ENCODE assay signal across 8 cellular contexts in the genomic region with DNA sequence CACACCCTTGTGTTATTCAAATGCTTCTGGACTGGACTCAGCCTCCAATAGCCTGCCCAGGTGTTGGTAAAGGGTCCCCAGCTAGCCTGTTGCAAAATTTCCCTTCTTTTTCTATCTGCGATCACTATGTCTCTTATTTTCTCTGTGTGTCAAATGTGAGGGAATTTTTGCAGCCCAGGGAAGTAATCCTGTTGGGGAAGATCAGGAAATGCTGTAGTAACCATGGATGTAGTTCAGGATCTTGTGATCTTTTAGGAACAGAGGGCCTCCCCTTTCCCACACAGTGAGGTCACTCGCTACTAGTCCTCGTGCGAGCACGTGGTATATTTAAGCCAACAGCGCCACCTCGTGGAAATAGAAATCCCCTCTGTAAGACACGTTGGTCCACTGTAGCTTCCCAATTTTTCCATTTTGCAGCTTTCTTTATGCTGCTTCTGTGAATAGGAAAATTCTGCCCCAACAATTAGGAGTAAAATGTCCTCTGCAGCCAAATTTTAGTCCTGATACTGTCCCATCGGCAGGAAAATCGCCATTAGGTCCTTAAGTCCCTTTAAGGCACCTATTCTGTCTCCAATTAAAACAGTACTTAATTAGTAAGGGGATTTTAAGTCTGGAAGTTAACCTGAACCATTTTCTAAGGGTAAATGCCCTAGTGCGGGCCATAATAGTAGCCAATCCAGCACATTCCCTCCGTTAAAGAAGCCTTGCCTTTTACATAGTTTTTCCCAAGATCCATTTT. TPM values are rescaled to one million over a fixed set of nuclear protein-coding genes. Genes with fewer than 3 reads are reported as not detected.
A peak's percentile ranks its signal among the peaks of the same experiment; 100 is the strongest.
DNase-seq lines count a peak whose midpoint lies in the region; ATAC-seq, FAIRE-seq and TF ChIP-seq lines count a peak whose summit lies in the region.

No MANE protein-coding gene starts in this region.

- H3K4me1 ChIP-seq in kidney (ENCODE audit: control insufficient read depth in 1 of 2, insufficient read depth in 1 of 2, low read depth in 1 of 2, low read length in 2 of 2) = no peaks in the 10 kb centered on the region

- H3K27ac ChIP-seq in kidney (ENCODE audit: low read depth in 2 of 2, low read length in 2 of 2) = no peak overlapping the region

- TF ChIP-seq CTCF in astrocyte of the spinal cord (IDR thresholded peaks at IDR 0.05; ENCODE audit: low read depth, low read length) (peak; percentile 41), kidney (IDR thresholded peaks at IDR 0.05; ENCODE audit: borderline replicate concordance, extremely low read depth, insufficient read depth) (peak; percentile 25)

- DNase-seq in DMS53 treated with DMSO at 0.1 percent for 48 hours (lab: John Stamatoyannopoulos, UW; ENCODE audit: unreplicated experiment) (peak; percentile 28), KBM-7 (peak; percentile 80), SW480 (ENCODE audit: low spot score) (peak; percentile 41), astrocyte of the spinal cord (ENCODE audit: low read depth, low spot score) (peak; percentile 59), kidney (no peak)
- DNase-seq in stimulated activated naive CD4-positive, alpha-beta T cell (lab: John Stamatoyannopoulos, UW) = peak in 4 of 6 experiments; percentile 8 to 16 (median 11)

- no peak for FAIRE-seq in kidney (lab: Jason Lieb, UNC)

- H3K9ac ChIP-seq in kidney (ENCODE audit: low read length in 2 of 2) = no peak overlapping the region

- H3K4me3 ChIP-seq in astrocyte of the spinal cord (ENCODE audit: low read depth, low read length) (no peak overlapping the region), kidney (ENCODE audit: low read length in 2 of 2) (no peak overlapping the region)

- ATAC-seq in GM19452 (IDR thresholded peaks at IDR 0.05; ENCODE audit: unreplicated experiment) = no peak
- ATAC-seq in GM18520 (IDR thresholded peaks at IDR 0.05; ENCODE audit: unreplicated experiment) = no peak

- in situ Hi-C loops in KBM-7 (cut with MboI; ENCODE audit: low pct_unique_long_range_greater_than_20kb, low sequenced_read_pairs) = loop anchor here (25.0 kb wide), 1 partner anchor 482 kb away; no protein-coding TSS in a partner anchor
- in situ Hi-C loops in astrocyte of the spinal cord (cut with HindIII; ENCODE audit: low sequenced_read_pairs) = no loop called here

- no peaks in the 10 kb centered on the region for H3K36me3 ChIP-seq in kidney (ENCODE audit: control insufficient read depth in 1 of 2, insufficient read depth in 2 of 2, low read length in 2 of 2)

- H3K9me3 ChIP-seq in kidney (ENCODE audit: control insufficient read depth in 1 of 2, low read length in 2 of 2) = peaks cover 17 to 28% of the 10 kb centered on the region in 2 donors

- intact Hi-C loops in kidney (cut with DNase I) = no loop called here

RNA-seq across cellular contexts. Expression of a gene that starts 4.0 kb away (rescaled TPM):
- not detected for total RNA-seq in kidney
- not detected for polyA plus RNA-seq in kidney (ENCODE audit: insufficient read depth, low read depth, low replicate concordance)

RNA-seq across cellular contexts. Expression of a gene that starts 15.6 kb away (rescaled TPM):
- 19.5 TPM for total RNA-seq in kidney
- 3.2 TPM for polyA plus RNA-seq in kidney (ENCODE audit: insufficient read depth, low read depth, low replicate concordance)

RNA-seq across cellular contexts. Expression of a gene that starts 49.2 kb away (rescaled TPM):
- total RNA-seq in kidney = 12.3 TPM
- polyA plus RNA-seq in kidney (ENCODE audit: insufficient read depth, low read depth, low replicate concordance) = 9.0 TPM

RNA-seq across cellular contexts. Expression of a gene that starts 49.3 kb away (rescaled TPM):
- 7.0 TPM for total RNA-seq in kidney
- 2.5 TPM for polyA plus RNA-seq in kidney (ENCODE audit: insufficient read depth, low read depth, low replicate concordance)
